ENCODE assay signal across 8 cellular contexts in the genomic region with DNA sequence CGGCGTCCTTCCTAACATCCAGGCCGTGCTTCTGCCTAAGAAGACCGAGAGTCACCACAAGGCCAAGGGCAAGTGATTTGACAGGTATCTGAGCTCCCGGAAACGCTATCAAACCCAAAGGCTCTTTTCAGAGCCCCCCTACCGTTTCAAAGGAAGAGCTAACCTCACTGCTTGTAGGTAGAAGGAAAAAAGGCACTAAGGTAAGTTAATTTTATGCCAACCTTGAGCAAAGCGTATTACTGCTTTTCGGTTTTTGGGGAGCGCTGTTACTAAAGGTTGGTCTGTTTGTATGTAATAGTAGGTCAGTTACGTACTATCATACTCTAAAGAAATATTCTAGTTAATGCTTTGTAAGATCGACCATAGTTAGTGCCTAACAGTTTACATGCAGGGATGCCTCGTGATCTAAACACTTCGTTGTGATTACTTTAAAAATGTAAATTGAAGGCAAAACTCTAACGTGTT. TPM values are rescaled to one million over a fixed set of nuclear protein-coding genes. Genes with fewer than 3 reads are reported as not detected.
DNase-seq lines count a peak whose midpoint lies in the region; ATAC-seq and FAIRE-seq lines count a peak whose summit lies in the region.

No MANE protein-coding gene starts in this region.

- ATAC-seq in naive thymus-derived CD8-positive, alpha-beta T cell: peak; percentile 7 to 13
- no peak for ATAC-seq in HG03135 (IDR thresholded peaks at IDR 0.05; ENCODE audit: unreplicated experiment)

- H3K9ac ChIP-seq in endocrine pancreas (ENCODE audit: control insufficient read depth, insufficient read depth, low read length): peak overlapping the region; percentile 62

- peak overlapping the region; percentile 100 for H3K4me3 Mint-ChIP-seq in activated naive CD4-positive, alpha-beta T cell treated with anti-CD3 and anti-CD28 coated beads, Interleukin-2, amount 50 U/mL, for 24 hours
- H3K4me3 Mint-ChIP-seq in naive thymus-derived CD8-positive, alpha-beta T cell: peak overlapping the region; percentile 93 to 100 (median 98)

- FAIRE-seq in RCC 7860 (lab: Jason Lieb, UNC) (no peak), frontal cortex (lab: Jason Lieb, UNC) (no peak)

- peak overlapping the region; percentile 100 for H3K4me3 ChIP-seq in endocrine pancreas (ENCODE audit: control insufficient read depth, insufficient read depth, low read length)

- peaks cover 13% of the 10 kb centered on the region for H3K4me1 ChIP-seq in endocrine pancreas (ENCODE audit: control insufficient read depth, insufficient read depth, low read length)

- H3K36me3 Mint-ChIP-seq in activated naive CD4-positive, alpha-beta T cell treated with anti-CD3 and anti-CD28 coated beads, Interleukin-2, amount 50 U/mL, for 24 hours: peaks cover 9% of the 10 kb centered on the region
- H3K36me3 Mint-ChIP-seq in naive thymus-derived CD8-positive, alpha-beta T cell: peaks cover 16 to 29% (median 16%) of the 10 kb centered on the region in 3 donors

- POLR2A ChIA-PET in naive thymus-derived CD8-positive, alpha-beta T cell (lab: Charles Lee): interaction anchor here (0.5 to 12.6 kb wide), 49 partner anchors 9 to 1769 kb away, joined by 3 to 1613 read pairs (median 26); a partner anchor contains a TSS

- H3K27me3 Mint-ChIP-seq in activated naive CD4-positive, alpha-beta T cell treated with anti-CD3 and anti-CD28 coated beads, Interleukin-2, amount 50 U/mL, for 24 hours: no peaks in the 10 kb centered on the region
- peaks cover 0 to 4% (median 0%) of the 10 kb centered on the region in 5 donors for H3K27me3 Mint-ChIP-seq in naive thymus-derived CD8-positive, alpha-beta T cell

- no peak for DNase-seq in activated naive CD4-positive, alpha-beta T cell treated with Interleukin-2 at 50 U/mL for 16 hours
- DNase-seq in RCC 7860 (ENCODE audit: low spot score): peak; percentile 18
- peak in 3 of 10 donors; percentile 24 to 73 (median 70) for DNase-seq in naive thymus-derived CD8-positive, alpha-beta T cell
- DNase-seq in frontal cortex (ENCODE audit: low spot score in 2 of 2): no peak
- no peak for DNase-seq in amniotic stem cell (lab: John Stamatoyannopoulos, UW)

- no peaks in the 10 kb centered on the region for H3K9me3 Mint-ChIP-seq in activated naive CD4-positive, alpha-beta T cell treated with anti-CD3 and anti-CD28 coated beads, Interleukin-2, amount 50 U/mL, for 24 hours
- H3K9me3 Mint-ChIP-seq in naive thymus-derived CD8-positive, alpha-beta T cell: peaks cover 0 to 4% (median 0%) of the 10 kb centered on the region in 9 donors

- no peaks in the 10 kb centered on the region for H3K27me3 ChIP-seq in endocrine pancreas (ENCODE audit: control insufficient read depth, insufficient read depth, low read length)

- H3K27ac Mint-ChIP-seq in activated naive CD4-positive, alpha-beta T cell treated with anti-CD3 and anti-CD28 coated beads, Interleukin-2, amount 50 U/mL, for 24 hours: peak overlapping the region; percentile 97
- H3K27ac Mint-ChIP-seq in naive thymus-derived CD8-positive, alpha-beta T cell: peak overlapping the region; percentile 96 to 100 (median 98)

- no peaks in the 10 kb centered on the region for H3K36me3 ChIP-seq in endocrine pancreas (ENCODE audit: control insufficient read depth, insufficient read depth, low read length)

- H3K4me1 Mint-ChIP-seq in activated naive CD4-positive, alpha-beta T cell treated with anti-CD3 and anti-CD28 coated beads, Interleukin-2, amount 50 U/mL, for 24 hours: peaks cover 46% of the 10 kb centered on the region
- H3K4me1 Mint-ChIP-seq in naive thymus-derived CD8-positive, alpha-beta T cell: peaks cover 29 to 50% (median 41%) of the 10 kb centered on the region in 4 donors

- H3K9me3 ChIP-seq in endocrine pancreas (ENCODE audit: control insufficient read depth, low read length): no peaks in the 10 kb centered on the region

RNA-seq across cellular contexts. Expression of a gene that starts 37.4 kb away (rescaled TPM):
- total RNA-seq in naive thymus-derived CD8-positive, alpha-beta T cell: 1 to 10 TPM; 1.3 to 1.6 TPM
- 1 to 10 TPM in 2 of 3 donors, under 1 TPM in 1; 0.68 to 3.8 (median 1.8) TPM for polyA plus RNA-seq in naive thymus-derived CD8-positive, alpha-beta T cell
- 0.41 TPM for total RNA-seq in frontal cortex
